In genomic region chr14:102977475-102977874, GRCh38 we compare ENCODE assay signal across 23 cellular contexts. TPM values are rescaled to one million over a fixed set of nuclear protein-coding genes. Genes with fewer than 3 reads are reported as not detected.
"Had no signal": no experiment of that assay in that cellular context is flagged by ENCODE, and none has a peak within 500 bp of the region (broad histone marks: within the 10 kb centered on the region; RNA-seq: fewer than 3 reads in every experiment).

No MANE protein-coding gene starts in this region.

- H3K27me3 Mint-ChIP-seq: activated naive CD8-positive, alpha-beta T cell treated with anti-CD3 and anti-CD28 coated beads, Interleukin-2, amount 10 ng/mL, durations not matched to agents 7 days and 5 days had no signal

- H3K9me2 ChIP-seq: SK-N-SH had no signal

- H3K4me2 ChIP-seq: KMS-11, SK-N-SH had no signal

- H3K27ac Mint-ChIP-seq: activated CD8-positive, alpha-beta T cell treated with anti-CD3 and anti-CD28 coated beads, Interleukin-2, amount 10 ng/mL, durations not matched to agents 7 days and 5 days; activated naive CD8-positive, alpha-beta T cell treated with anti-CD3 and anti-CD28 coated beads, Interleukin-2, amount 10 ng/mL, durations not matched to agents 7 days and 5 days had no signal

- ATAC-seq: activated CD8-positive, alpha-beta T cell treated with anti-CD3 and anti-CD28 coated beads, Interleukin-2, amount 10 ng/mL, durations not matched to agents 7 days and 5 days; Right ventricle myocardium inferior had no signal

- H3K9me3 Mint-ChIP-seq: activated naive CD8-positive, alpha-beta T cell treated with anti-CD3 and anti-CD28 coated beads, Interleukin-2, amount 10 ng/mL, durations not matched to agents 7 days and 5 days had no signal

- H3K9ac ChIP-seq: KMS-11, SK-N-SH had no signal

- H3K27me3 ChIP-seq: adrenal gland, MG63, SJCRH30 had no signal

- H3K4me3 Mint-ChIP-seq: activated CD8-positive, alpha-beta T cell treated with anti-CD3 and anti-CD28 coated beads, Interleukin-2, amount 10 ng/mL, durations not matched to agents 7 days and 5 days; activated naive CD8-positive, alpha-beta T cell treated with anti-CD3 and anti-CD28 coated beads, Interleukin-2, amount 10 ng/mL, durations not matched to agents 7 days and 5 days had no signal

- H3K4me1 ChIP-seq: adrenal gland, SJCRH30 had no signal

- H3K36me3 Mint-ChIP-seq: activated naive CD8-positive, alpha-beta T cell treated with anti-CD3 and anti-CD28 coated beads, Interleukin-2, amount 10 ng/mL, durations not matched to agents 7 days and 5 days had no signal

- DNase-seq: activated CD4-positive, alpha-beta T cell treated with anti-CD3 and anti-CD28 coated beads for 4 hours; activated CD8-positive, alpha-beta memory T cell treated with anti-CD3 and anti-CD28 coated beads, Interleukin-2, amount 50 U/mL, for 48 hours; activated CD8-positive, alpha-beta T cell treated with anti-CD3 and anti-CD28 coated beads, Interleukin-2, amount 10 ng/mL, durations not matched to agents 7 days and 5 days; activated naive CD4-positive, alpha-beta T cell treated with anti-CD3 and anti-CD28 coated beads, Interleukin-2, amount 50 U/mL, for 16 hours; activated naive CD8-positive, alpha-beta T cell treated with anti-CD3 and anti-CD28 coated beads, Interleukin-2, amount 10 ng/mL, durations not matched to agents 7 days and 5 days; activated T-cell treated with anti-CD3 and anti-CD28 coated beads, Interleukin-2, amount 50 U/mL, for 1 hour; adrenal gland; MG63; MV-4-11; NCI-H1092 treated with DMSO at 0.1 percent for 48 hours; NCI-H1417 treated with DMSO at 0.1 percent for 48 hours; NCI-H1694; NCI-H2029 treated with DMSO at 0.1 percent for 48 hours; NCI-H345; NCI-H510A; NCI-H82; RPMI8226; SJCRH30; SK-N-SH; T-helper 1 cell; WERI-Rb-1 had no signal

- H3K27ac ChIP-seq: adrenal gland, KMS-11, SJCRH30, WERI-Rb-1 had no signal

- H3K9me3 ChIP-seq: adrenal gland, MG63, SJCRH30, SK-N-SH had no signal

- H3K4me1 Mint-ChIP-seq: activated naive CD8-positive, alpha-beta T cell treated with anti-CD3 and anti-CD28 coated beads, Interleukin-2, amount 10 ng/mL, durations not matched to agents 7 days and 5 days had no signal

- H3K4me3 ChIP-seq: adrenal gland, MG63, SJCRH30 had no signal

RNA-seq across cellular contexts. Expression of gene AMN, which starts 55.0 kb away (rescaled TPM):
- total RNA-seq: SJCRH30 had no signal
